In the genomic region with DNA sequence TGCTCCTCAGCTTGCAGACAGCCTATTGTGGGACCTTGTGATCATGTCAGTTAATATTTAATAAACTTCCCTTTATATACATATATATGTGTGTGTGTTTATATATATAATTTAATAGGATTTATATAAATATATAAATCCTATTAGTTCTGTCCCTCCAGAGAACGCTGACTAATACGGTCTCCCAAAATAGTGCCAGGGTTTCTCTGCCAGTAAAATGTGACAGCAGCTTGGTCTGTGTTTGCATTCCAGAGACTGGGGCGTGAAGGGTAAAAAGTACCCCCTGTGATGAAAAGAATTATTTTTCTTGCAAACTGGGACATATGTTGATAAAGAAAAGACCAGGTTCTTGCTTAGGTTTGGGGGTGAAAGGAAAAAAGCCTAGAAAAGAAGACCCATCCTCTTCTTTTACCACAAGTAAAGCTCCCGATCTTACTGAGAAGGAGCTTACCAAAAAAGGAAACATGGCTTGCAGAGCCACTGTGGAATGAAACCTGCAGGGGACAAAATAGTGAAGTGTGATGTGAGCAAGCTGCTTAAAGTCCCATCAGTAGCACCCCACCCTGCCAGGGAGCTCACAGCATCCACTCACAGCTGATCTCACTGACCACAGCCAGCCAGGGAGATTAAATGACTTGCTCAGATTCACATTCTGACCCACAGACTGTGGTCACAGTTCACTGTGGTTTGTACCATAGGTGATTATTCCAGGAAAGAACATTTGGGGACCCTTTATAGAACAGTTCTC, we compare ENCODE assay signal across 12 cellular contexts.
A peak's percentile ranks its signal among the peaks of the same experiment; 100 is the strongest.
DNase-seq lines count a peak whose midpoint lies in the region; ATAC-seq, FAIRE-seq and TF ChIP-seq lines count a peak whose summit lies in the region.
"Had no signal": no experiment of that assay in that cellular context is flagged by ENCODE, and none has a peak within 500 bp of the region (broad histone marks: within the 10 kb centered on the region; RNA-seq: fewer than 3 reads in every experiment).

No MANE protein-coding gene starts in this region.

- no peaks in the 10 kb centered on the region for H3K36me3 ChIP-seq in GM06990 (ENCODE audit: control insufficient read depth, insufficient read depth, low read length)
- no peaks in the 10 kb centered on the region for H3K36me3 ChIP-seq in GM12878 (ENCODE audit: control insufficient read depth in 2 of 2, insufficient read depth in 2 of 2, low read length in 1 of 2)
- H3K36me3 ChIP-seq in mesendoderm (ENCODE audit: control insufficient read depth, insufficient read depth, low read length) = no peaks in the 10 kb centered on the region
- H3K36me3 ChIP-seq in Caco-2 (ENCODE audit: control insufficient read depth, insufficient read depth, low read length) = no peaks in the 10 kb centered on the region

- H3K4me2 ChIP-seq in GM12878 (ENCODE audit: control insufficient read depth, insufficient read depth) (no peak overlapping the region), mesendoderm (ENCODE audit: low read length) (no peak overlapping the region)

- in situ Hi-C loops in GM12878 (cut with MboI) = no loop called here

- H3K27ac ChIP-seq in GM12878 (ENCODE audit: control insufficient read depth, insufficient read depth) (no peak overlapping the region), mesendoderm (ENCODE audit: low read depth, low read length) (no peak overlapping the region)
- H3K27ac ChIP-seq: psoas muscle had no signal

- BruUV-seq in GM12878 (replicated peaks; lab: Mats Ljungman, UMichigan) (no TSS peak), Caco-2 (replicated peaks; lab: Mats Ljungman, UMichigan) (no TSS peak)

- H3K18ac ChIP-seq in mesendoderm (ENCODE audit: low read length) = peak overlapping the region; percentile 6

- H4K20me1 ChIP-seq in GM12878 (ENCODE audit: control insufficient read depth, insufficient read depth) = no peaks in the 10 kb centered on the region

- H3K27me3 Mint-ChIP-seq in Caco-2 (ENCODE audit: insufficient read depth, unreplicated experiment) = peaks cover under 1% of the 10 kb centered on the region

- no peak overlapping the region for H4K8ac ChIP-seq in mesendoderm (ENCODE audit: low read depth, low read length)

- H3K4me1 Mint-ChIP-seq in Caco-2 (ENCODE audit: low read depth, unreplicated experiment) = no peaks in the 10 kb centered on the region
- H3K4me1 Mint-ChIP-seq: CD4-positive, CD25-positive, alpha-beta regulatory T cell had no signal

- ATAC-seq in HG02759 (IDR thresholded peaks at IDR 0.05; ENCODE audit: unreplicated experiment) = peak; percentile 92
- peak; percentile 89 for ATAC-seq in GM12878
- ATAC-seq in HG02970 (IDR thresholded peaks at IDR 0.05; ENCODE audit: low FRiP score, unreplicated experiment) = no peak
- no peak for ATAC-seq in GM19397 (IDR thresholded peaks at IDR 0.05; ENCODE audit: unreplicated experiment)

- H2AK5ac ChIP-seq in mesendoderm (ENCODE audit: low read length) = peak overlapping the region; percentile 18

- H3K9me3 Mint-ChIP-seq in Caco-2 (ENCODE audit: unreplicated experiment) = no peaks in the 10 kb centered on the region

- H3K23ac ChIP-seq in mesendoderm (ENCODE audit: low read length) = no peak overlapping the region

- no peak overlapping the region for H3K9ac ChIP-seq in GM12878 (ENCODE audit: control insufficient read depth, insufficient read depth, low read length)
- H3K9ac ChIP-seq in mesendoderm (ENCODE audit: low read length) = no peak overlapping the region

- H3K9me3 ChIP-seq in GM12878 (replicated peaks; ENCODE audit: control insufficient read depth, insufficient read depth, low read length) = no peaks in the 10 kb centered on the region
- H3K9me3 ChIP-seq in Caco-2 = no peaks in the 10 kb centered on the region
- H3K9me3 ChIP-seq: psoas muscle had no signal

- no peak for TF ChIP-seq RAD21 in GM12878 (IDR thresholded peaks at IDR 0.05; ENCODE audit: insufficient read depth, low read depth, low read length)

- WGBS in GM12878 (ENCODE audit: insufficient coverage, insufficient replicate concordance, low lambda C conversion rate, missing lambda C conversion rate) = 35% methylated on average over 4 of the region's 4 CpGs
- WGBS in mesendoderm (ENCODE audit: extremely low coverage, insufficient coverage, low lambda C conversion rate) = no CpG with 5 or more reads among the region's 4 CpGs

- no peaks in the 10 kb centered on the region for H3K4me1 ChIP-seq in GM12878 (ENCODE audit: control insufficient read depth, insufficient read depth, low read length)
- H3K4me1 ChIP-seq in mesendoderm (ENCODE audit: control insufficient read depth, low read depth, low read length) = peaks cover 7% of the 10 kb centered on the region
- no peaks in the 10 kb centered on the region for H3K4me1 ChIP-seq in Caco-2

- peak overlapping the region; percentile 30; the same call in 1 of the 2 replicates for H2AFZ ChIP-seq in GM12878 (ENCODE audit: control insufficient read depth, low read depth, low read length)

- H3K79me2 ChIP-seq in GM12878 (ENCODE audit: control insufficient read depth, insufficient read depth, low read length) = no peaks in the 10 kb centered on the region
- H3K79me2 ChIP-seq in mesendoderm (ENCODE audit: control insufficient read depth, insufficient read depth, low read length) = no peaks in the 10 kb centered on the region

- RAD21 ChIA-PET in GM12878 (lab: Charles Lee; ENCODE audit: unreplicated experiment) = interaction anchor here (0.6 kb wide), 1 partner anchor 237 kb away, joined by 3 read pairs; no protein-coding TSS in a partner anchor

- CTCF ChIA-PET in GM12878 (lab: Yijun Ruan, JAX) (interaction anchor here (1.2 kb wide), 1 partner anchor 89 kb away, joined by 3 read pairs; no protein-coding TSS in a partner anchor), Caco-2 (lab: Charles Lee) (no interaction called here)

- TF ChIP-seq EP300 in GM12878 (IDR thresholded peaks at IDR 0.05; ENCODE audit: borderline replicate concordance in 1 of 2, control insufficient read depth in 1 of 2, low read depth in 2 of 2, low read length in 2 of 2) = no peak

- peak; percentile 3 for DNase-seq in GM06990 (ENCODE audit: extremely low read depth, insufficient read length)
- DNase-seq in GM12878 (ENCODE audit: low read depth, low spot score) = peak; percentile 33
- DNase-seq in mesendoderm = peak; percentile 47
- no peak for DNase-seq in Caco-2
- no peak for DNase-seq in putamen (ENCODE audit: low spot score)
- DNase-seq: caudate nucleus; CD4-positive, CD25-positive, alpha-beta regulatory T cell; NCI-H1092 treated with DMSO at 0.1 percent for 48 hours; psoas muscle had no signal

- no peak for FAIRE-seq in GM12878 (lab: Jason Lieb, UNC)

- H3K4me3 Mint-ChIP-seq in Caco-2 (ENCODE audit: unreplicated experiment) = no peak overlapping the region
- H3K4me3 Mint-ChIP-seq: CD4-positive, CD25-positive, alpha-beta regulatory T cell had no signal

- peak overlapping the region; percentile 43 for H2BK5ac ChIP-seq in mesendoderm (ENCODE audit: low read length)

- H3K36me3 Mint-ChIP-seq in Caco-2 (ENCODE audit: insufficient read depth, unreplicated experiment) = no peaks in the 10 kb centered on the region
- H3K36me3 Mint-ChIP-seq: CD4-positive, CD25-positive, alpha-beta regulatory T cell had no signal

- H3K79me1 ChIP-seq in mesendoderm (ENCODE audit: low read length) = no peaks in the 10 kb centered on the region

- no peak overlapping the region for H3K56ac ChIP-seq in mesendoderm (ENCODE audit: low read length)

- POLR2A ChIA-PET in GM12878 (lab: Charles Lee) = no interaction called here
- POLR2A ChIA-PET in Caco-2 (lab: Charles Lee) = no interaction called here

- H3K4me3 ChIP-seq in GM06990 (replicated peaks; ENCODE audit: low read depth, low read length) (no peak overlapping the region), GM12878 (no peak overlapping the region), mesendoderm (ENCODE audit: low read length) (no peak overlapping the region), Caco-2 (ENCODE audit: low read depth, low read length) (no peak overlapping the region)
- H3K4me3 ChIP-seq: psoas muscle had no signal

- TF ChIP-seq CTCF in GM06990 (IDR thresholded peaks at IDR 0.05; ENCODE audit: insufficient read depth, low read length, poor library complexity, severe bottlenecking) = no peak
- TF ChIP-seq CTCF in GM12878 (IDR thresholded peaks at IDR 0.05 in 2 of 3, conservative IDR thresholded peaks at IDR 0.05 in 1 of 3; ENCODE audit: control insufficient read depth in 2 of 3, extremely low read depth in 1 of 3, insufficient read depth in 1 of 3, low read depth in 3 of 3, low read length in 3 of 3) = no peak
- no peak for TF ChIP-seq CTCF in Caco-2 (IDR thresholded peaks at IDR 0.05; ENCODE audit: insufficient read depth in 1 of 2, low read depth in 1 of 2, low read length in 1 of 2, severe bottlenecking in 1 of 2, unreplicated experiment in 1 of 2)

- H2BK120ac ChIP-seq in mesendoderm (ENCODE audit: low read depth, low read length) = no peak overlapping the region

- H3K27me3 ChIP-seq in GM06990 (replicated peaks; ENCODE audit: control insufficient read depth, insufficient read depth, low read length) = no peaks in the 10 kb centered on the region
- H3K27me3 ChIP-seq in GM12878 (replicated peaks in 1 of 2; ENCODE audit: control insufficient read depth in 2 of 2, insufficient read depth in 2 of 2, low read length in 1 of 2) = no peaks in the 10 kb centered on the region
- H3K27me3 ChIP-seq in mesendoderm (ENCODE audit: insufficient read depth, low read length, poor library complexity) = no peaks in the 10 kb centered on the region
- no peaks in the 10 kb centered on the region for H3K27me3 ChIP-seq in Caco-2 (replicated peaks; ENCODE audit: control insufficient read depth, insufficient read depth, low read length)

- no peak overlapping the region for H4K5ac ChIP-seq in mesendoderm (ENCODE audit: low read length)

- H2BK15ac ChIP-seq in mesendoderm (replicated peaks; ENCODE audit: low read depth) = no peak overlapping the region

- H3K27ac Mint-ChIP-seq in Caco-2 (ENCODE audit: unreplicated experiment) = no peak overlapping the region
- H3K27ac Mint-ChIP-seq: CD4-positive, CD25-positive, alpha-beta regulatory T cell had no signal

- intact Hi-C loops in GM12878 (cut with micrococcal nuclease; ENCODE audit: unreplicated experiment) = no loop called here
- intact Hi-C loops in Caco-2 (cut with micrococcal nuclease; ENCODE audit: unreplicated experiment) = no loop called here

- no peak for TF ChIP-seq POLR2A in GM12878 (IDR thresholded peaks at IDR 0.05; ENCODE audit: low read depth, low read length)

- SMC1A ChIA-PET in GM12878 (lab: Charles Lee; ENCODE audit: uncharacterized antibody, unreplicated experiment) = interaction anchor here (0.8 to 1.9 kb wide), 3 partner anchors 20 to 77 kb away, joined by 3 to 5 read pairs (median 4); no protein-coding TSS in a partner anchor

- H3K4ac ChIP-seq in mesendoderm (ENCODE audit: low read depth, low read length) = no peak overlapping the region

TF ChIP-seq in GM12878, 131 proteins besides CTCF, POLR2A, EP300 and RAD21 (continues in another document):
- no peak for TF ChIP-seq EGR1 (IDR thresholded peaks at IDR 0.05; ENCODE audit: borderline replicate concordance in 1 of 2, low read depth in 2 of 2, low read length in 2 of 2)

Comparison
In these comparisons a context has a peak if more than half of its experiments do, and no peak if none do; other contexts are left out.
1. DNase-seq: peak in GM06990 (single experiment), GM12878 (single experiment) and mesendoderm (single experiment); none in Caco-2 (0 of 2) and putamen (single experiment).
2. ATAC-seq: peak in HG02759 (single experiment) and GM12878 (single experiment); none in HG02970 (single experiment) and GM19397 (single experiment).